Comparison of ENCODE assay signal across 11 cellular contexts in genomic region chr2:162308747-162309503, GRCh38. TPM values are rescaled to one million over a fixed set of nuclear protein-coding genes. Genes with fewer than 3 reads are reported as not detected.
DNase-seq lines count a peak whose midpoint lies in the region; ATAC-seq, FAIRE-seq and TF ChIP-seq lines count a peak whose summit lies in the region.
"Had no signal": no experiment of that assay in that cellular context is flagged by ENCODE, and none has a peak within 500 bp of the region (broad histone marks: within the 10 kb centered on the region; RNA-seq: fewer than 3 reads in every experiment).

No MANE protein-coding gene starts in this region.

- H3K36me3 Mint-ChIP-seq in osteocyte (ENCODE audit: unreplicated experiment), result peaks cover 15% of the 10 kb centered on the region

- H3K79me2 ChIP-seq in GM12878 (ENCODE audit: control insufficient read depth, insufficient read depth, low read length), result peaks cover 53% of the 10 kb centered on the region

- no peak for TF ChIP-seq POLR2A in GM12878 (IDR thresholded peaks at IDR 0.05; ENCODE audit: low read depth, low read length)

- H3K36me3 ChIP-seq in GM12878 (ENCODE audit: control insufficient read depth in 2 of 2, insufficient read depth in 2 of 2, low read length in 1 of 2) (peaks cover 3 to 21% of the 10 kb centered on the region in 2 experiments), lower lobe of right lung (peaks cover 47% of the 10 kb centered on the region), HAP-1 (replicated peaks) (no peaks in the 10 kb centered on the region)
- H3K36me3 ChIP-seq: brain microvascular endothelial cell had no signal

- 91% methylated on average over 3 of the region's 3 CpGs for WGBS in GM12878 (ENCODE audit: insufficient coverage, insufficient replicate concordance, low lambda C conversion rate, missing lambda C conversion rate)

- SMC1A ChIA-PET in GM12878 (lab: Charles Lee; ENCODE audit: uncharacterized antibody, unreplicated experiment), result interaction anchor here (0.6 to 3.8 kb wide), 11 partner anchors 9 to 825 kb away, joined by 3 to 18 read pairs (median 3); partner anchors contain the start of gene IFIH1

- in situ Hi-C loops in GM12878 (cut with MboI), result loop anchor here (25.0 kb wide), 1 partner anchor 922 kb away; no protein-coding TSS in a partner anchor
- in situ Hi-C loops in HAP-1 (cut with MboI; ENCODE audit: low sequenced_read_pairs), result no loop called here

- peaks cover 6% of the 10 kb centered on the region for H3K4me1 ChIP-seq in GM12878 (ENCODE audit: control insufficient read depth, insufficient read depth, low read length)
- H3K4me1 ChIP-seq in lower lobe of right lung, result no peaks in the 10 kb centered on the region
- H3K4me1 ChIP-seq in HAP-1, result no peaks in the 10 kb centered on the region
- H3K4me1 ChIP-seq: BLaER1 had no signal

- no peaks in the 10 kb centered on the region for H4K20me1 ChIP-seq in GM12878 (ENCODE audit: control insufficient read depth, insufficient read depth)
- H4K20me1 ChIP-seq: BLaER1 had no signal

- ATAC-seq in GM18498 (IDR thresholded peaks at IDR 0.05; ENCODE audit: unreplicated experiment) (peak; percentile 86), GM19452 (IDR thresholded peaks at IDR 0.05; ENCODE audit: unreplicated experiment) (peak; percentile 71), HG03159 (IDR thresholded peaks at IDR 0.05; ENCODE audit: unreplicated experiment) (peak; percentile 47), GM12878 (peak; percentile 51), lower lobe of right lung (no peak)

- no peaks in the 10 kb centered on the region for H3K9me3 Mint-ChIP-seq in osteocyte (ENCODE audit: unreplicated experiment)
- H3K9me3 Mint-ChIP-seq: nephron progenitor cell had no signal

- H2AFZ ChIP-seq in GM12878 (ENCODE audit: control insufficient read depth, low read depth, low read length), result no peak overlapping the region

- H3K27ac Mint-ChIP-seq in osteocyte (ENCODE audit: unreplicated experiment), result no peak overlapping the region
- H3K27ac Mint-ChIP-seq: nephron progenitor cell had no signal

- TF ChIP-seq EP300 in GM12878 (IDR thresholded peaks at IDR 0.05; ENCODE audit: borderline replicate concordance in 1 of 2, control insufficient read depth in 1 of 2, low read depth in 2 of 2, low read length in 2 of 2), result no peak

- H3K4me1 Mint-ChIP-seq in osteocyte (ENCODE audit: unreplicated experiment), result no peaks in the 10 kb centered on the region
- H3K4me1 Mint-ChIP-seq: nephron progenitor cell had no signal

- H3K27ac ChIP-seq in GM12878 (ENCODE audit: control insufficient read depth, insufficient read depth) (no peak overlapping the region), lower lobe of right lung (no peak overlapping the region)
- H3K27ac ChIP-seq: BLaER1, brain microvascular endothelial cell had no signal

- CTCF ChIA-PET in GM12878 (lab: Yijun Ruan, JAX), result interaction anchor here (0.6 to 17.1 kb wide), 6 partner anchors 9 to 486 kb away, joined by 3 to 316 read pairs (median 13); partner anchors contain the start of genes GCA and IFIH1

- H3K27me3 ChIP-seq in GM12878 (replicated peaks in 1 of 2; ENCODE audit: control insufficient read depth in 2 of 2, insufficient read depth in 2 of 2, low read length in 1 of 2) (no peaks in the 10 kb centered on the region), lower lobe of right lung (ENCODE audit: low read depth) (no peaks in the 10 kb centered on the region), HAP-1 (ENCODE audit: low read depth) (peaks cover 19% of the 10 kb centered on the region)
- H3K27me3 ChIP-seq: BLaER1, brain microvascular endothelial cell had no signal

- H3K4me3 ChIP-seq in GM12878 (no peak overlapping the region), lower lobe of right lung (no peak overlapping the region), HAP-1 (no peak overlapping the region)
- H3K4me3 ChIP-seq: BLaER1 had no signal

- DNase-seq in GM12878 (ENCODE audit: low read depth, low spot score) (no peak), lower lobe of right lung (no peak), HAP-1 (ENCODE audit: low spot score in 2 of 2) (no peak), NCI-H446 (lab: John Stamatoyannopoulos, UW) (no peak), osteocyte (ENCODE audit: extremely low spot score, unreplicated experiment) (no peak)
- DNase-seq: brain microvascular endothelial cell, nephron progenitor cell had no signal

- H3K9ac ChIP-seq in GM12878 (ENCODE audit: control insufficient read depth, insufficient read depth, low read length), result no peak overlapping the region
- H3K9ac ChIP-seq: BLaER1 had no signal

- no peak for TF ChIP-seq RAD21 in GM12878 (IDR thresholded peaks at IDR 0.05; ENCODE audit: insufficient read depth, low read depth, low read length)

- RAD21 ChIA-PET in GM12878 (lab: Charles Lee; ENCODE audit: unreplicated experiment), result interaction anchor here (0.7 to 8.7 kb wide), 8 partner anchors 8 to 153 kb away, joined by 3 to 50 read pairs (median 4); partner anchors contain the start of genes GCA and IFIH1

- intact Hi-C loops in GM12878 (cut with micrococcal nuclease; ENCODE audit: unreplicated experiment) (no loop called here), lower lobe of right lung (cut with DNase I) (loop anchor here (10.0 kb wide), 1 partner anchor 154 kb away; the partner anchor contains the start of gene GCG)

- peaks cover 10% of the 10 kb centered on the region for H3K27me3 Mint-ChIP-seq in osteocyte (ENCODE audit: unreplicated experiment)

- BruUV-seq in GM12878 (replicated peaks; lab: Mats Ljungman, UMichigan), result TSS peak; percentile 4

- H3K9me3 ChIP-seq in GM12878 (replicated peaks; ENCODE audit: control insufficient read depth, insufficient read depth, low read length) (no peaks in the 10 kb centered on the region), lower lobe of right lung (no peaks in the 10 kb centered on the region), HAP-1 (no peaks in the 10 kb centered on the region)
- H3K9me3 ChIP-seq: BLaER1 had no signal

- no peak overlapping the region for H3K4me3 Mint-ChIP-seq in osteocyte (ENCODE audit: unreplicated experiment)
- H3K4me3 Mint-ChIP-seq: nephron progenitor cell had no signal

- peak; percentile 47 for FAIRE-seq in GM12878 (lab: Jason Lieb, UNC)

- TF ChIP-seq CTCF in GM12878 (IDR thresholded peaks at IDR 0.05 in 2 of 3, conservative IDR thresholded peaks at IDR 0.05 in 1 of 3; ENCODE audit: control insufficient read depth in 2 of 3, extremely low read depth in 1 of 3, insufficient read depth in 1 of 3, low read depth in 3 of 3, low read length in 3 of 3), result no peak
- TF ChIP-seq CTCF in lower lobe of right lung (IDR thresholded peaks at IDR 0.05), result no peak
- no peak for TF ChIP-seq CTCF in osteocyte (IDR thresholded peaks at IDR 0.05)

- peak overlapping the region; percentile 48 for H3K4me2 ChIP-seq in GM12878 (ENCODE audit: control insufficient read depth, insufficient read depth)
- H3K4me2 ChIP-seq: BLaER1 had no signal

- POLR2A ChIA-PET in GM12878 (lab: Charles Lee), result interaction anchor here (0.7 to 1.9 kb wide), 5 partner anchors 9 to 247 kb away, joined by 3 to 9 read pairs (median 4); partner anchors contain the start of gene IFIH1

TF ChIP-seq in GM12878, 131 proteins besides CTCF, POLR2A, EP300 and RAD21 (continues in another document):
- TF ChIP-seq POLR2AphosphoS5 (IDR thresholded peaks at IDR 0.05; ENCODE audit: low read length) (peak; percentile 43; the same call in 1 of the 2 replicates), HDGF (IDR thresholded peaks at IDR 0.05) (no peak), ZNF217 (IDR thresholded peaks at IDR 0.05) (no peak)

RNA-seq across cellular contexts. Expression of gene IFIH1, which starts 9.6 kb away (rescaled TPM):
- 214 and 225 TPM in 2 replicates for total RNA-seq in GM12878 (2013; cell fraction: nucleolus; rRNA removed)
- 29.2 and 34.0 TPM in 2 replicates for total RNA-seq in GM12878 (2014; rRNA removed)
- 35.8 and 37.9 TPM in 2 replicates for total RNA-seq in GM12878 (2014; rRNA removed; fragmentation: Illumina TruSeq; extraction: Trizol)
- 35.1 and 36.1 TPM in 2 replicates for total RNA-seq in GM12878 (2021)
- polyA plus RNA-seq in GM12878 (2011; ENCODE audit: low read depth), result 21.3 TPM
- polyA plus RNA-seq in GM12878 (2011; rRNA removed), result 37.8 and 58.9 TPM in 2 replicates
- 15.4 and 19.3 TPM in 2 replicates for polyA plus RNA-seq in GM12878 (2011; cell fraction: cytosol; rRNA removed)
- polyA plus RNA-seq in GM12878 (2011; cell fraction: nucleus; rRNA removed), result 60.7 and 68.6 TPM in 2 replicates
- 26.2 and 45.2 TPM in 2 replicates for polyA plus RNA-seq in GM12878 (2012)
- 40.9 and 52.3 TPM in 2 replicates for polyA plus RNA-seq in GM12878 (2014; fragmentation: Illumina TruSeq; extraction: Trizol)
- polyA plus RNA-seq in GM12878 (2014; fragmentation: Nextera tagmentation; extraction: Ambion mirVana), result 10 to 100 TPM; 12.5 to 16.4 TPM
- polyA plus RNA-seq in GM12878 (2014; rRNA removed), result 15.6 and 18.3 TPM in 2 replicates
- 10 to 100 TPM; 24.9 to 28.4 TPM for polyA plus RNA-seq in GM12878 (2016; fragmentation: Nextera tagmentation; extraction: Ambion mirVana)
- 23.4 and 24.0 TPM in 2 replicates for polyA minus RNA-seq in GM12878 (2011; rRNA and poly(A)+ RNA removed)
- polyA minus RNA-seq in GM12878 (2011; cell fraction: cytosol; rRNA and poly(A)+ RNA removed), result 13.0 and 13.9 TPM in 2 replicates
- 62.0 and 86.5 TPM in 2 replicates for polyA minus RNA-seq in GM12878 (2011; cell fraction: nucleus; rRNA and poly(A)+ RNA removed)
- 44.1 TPM for total RNA-seq in lower lobe of right lung
- total RNA-seq in osteocyte, result 5.4 and 6.4 TPM in 2 replicates

RNA-seq across cellular contexts. Expression of gene GCA, which starts 35.0 kb away (rescaled TPM):
- total RNA-seq in GM12878 (2013; cell fraction: nucleolus; rRNA removed), result 20.9 and 24.6 TPM in 2 replicates
- 30.1 and 32.7 TPM in 2 replicates for total RNA-seq in GM12878 (2014; rRNA removed)
- 20.6 and 22.8 TPM in 2 replicates for total RNA-seq in GM12878 (2014; rRNA removed; fragmentation: Illumina TruSeq; extraction: Trizol)
- 26.7 and 29.9 TPM in 2 replicates for total RNA-seq in GM12878 (2021)
- polyA plus RNA-seq in GM12878 (2011; ENCODE audit: low read depth), result 13.6 TPM
- polyA plus RNA-seq in GM12878 (2011; rRNA removed), result 55.7 and 69.8 TPM in 2 replicates
- 20.6 and 24.3 TPM in 2 replicates for polyA plus RNA-seq in GM12878 (2011; cell fraction: cytosol; rRNA removed)
- polyA plus RNA-seq in GM12878 (2011; cell fraction: nucleus; rRNA removed), result 18.8 and 26.5 TPM in 2 replicates
- 19.2 and 20.2 TPM in 2 replicates for polyA plus RNA-seq in GM12878 (2012)
- 25.1 and 30.8 TPM in 2 replicates for polyA plus RNA-seq in GM12878 (2014; fragmentation: Illumina TruSeq; extraction: Trizol)
- 10 to 100 TPM; 53.5 to 81.9 TPM for polyA plus RNA-seq in GM12878 (2014; fragmentation: Nextera tagmentation; extraction: Ambion mirVana)
- polyA plus RNA-seq in GM12878 (2014; rRNA removed), result 28.0 and 37.7 TPM in 2 replicates
- 10 to 100 TPM; 33.9 to 36.0 TPM for polyA plus RNA-seq in GM12878 (2016; fragmentation: Nextera tagmentation; extraction: Ambion mirVana)
- 19.4 and 30.1 TPM in 2 replicates for polyA minus RNA-seq in GM12878 (2011; rRNA and poly(A)+ RNA removed)
- 16.1 and 16.2 TPM in 2 replicates for polyA minus RNA-seq in GM12878 (2011; cell fraction: cytosol; rRNA and poly(A)+ RNA removed)
- 11.0 and 15.9 TPM in 2 replicates for polyA minus RNA-seq in GM12878 (2011; cell fraction: nucleus; rRNA and poly(A)+ RNA removed)
- 94.0 TPM for total RNA-seq in lower lobe of right lung
- 3.9 and 4.0 TPM in 2 replicates for total RNA-seq in osteocyte

Comparison
In these comparisons a context has a peak if more than half of its experiments do, and no peak if none do; other contexts are left out.
1. ATAC-seq: peak in GM18498 (single experiment), GM19452 (single experiment), HG03159 (single experiment) and GM12878 (single experiment); none in lower lobe of right lung (0 of 2).